8 cellular contexts compared by ENCODE assay signal in the genomic region with DNA sequence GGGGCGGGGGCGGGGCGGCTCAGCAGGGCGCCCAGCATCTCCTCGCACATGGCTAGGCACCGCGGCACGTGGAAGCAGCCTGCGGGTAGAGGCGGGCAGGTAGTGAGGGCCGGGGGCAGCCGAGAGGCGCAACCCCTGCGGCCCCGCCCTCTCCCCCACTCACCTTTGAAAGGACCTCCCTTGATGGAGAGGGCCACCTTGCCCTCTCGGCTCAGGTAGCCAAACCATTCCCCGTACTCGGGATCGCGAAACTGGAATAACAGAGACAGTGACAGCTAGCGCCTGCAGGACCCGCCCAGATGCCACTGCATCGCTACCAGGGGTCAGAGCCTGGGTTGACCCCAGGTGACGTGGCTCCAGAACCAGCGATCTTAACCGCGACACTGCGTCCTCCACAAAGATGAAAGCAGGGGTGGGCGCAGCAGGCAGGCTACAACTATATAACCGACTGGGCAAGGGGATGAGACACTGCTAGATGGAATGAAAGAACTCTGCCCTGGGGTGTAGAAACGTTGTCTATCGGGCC. TPM values are rescaled to one million over a fixed set of nuclear protein-coding genes. Genes with fewer than 3 reads are reported as not detected.
DNase-seq lines count a peak whose midpoint lies in the region; ATAC-seq and TF ChIP-seq lines count a peak whose summit lies in the region.

No MANE protein-coding gene starts in this region.

- no peak overlapping the region for H4K5ac ChIP-seq in mesendoderm (ENCODE audit: low read length)

- peak overlapping the region; percentile 82 to 93 for H3K4me3 ChIP-seq in ascending aorta
- no peak overlapping the region for H3K4me3 ChIP-seq in mesendoderm (ENCODE audit: low read length)

- no peaks in the 10 kb centered on the region for H3K9me3 ChIP-seq in ascending aorta

- H3K4me2 ChIP-seq in mesendoderm (ENCODE audit: low read length) = peak overlapping the region; percentile 20

- no peak overlapping the region for H3K9ac ChIP-seq in mesendoderm (ENCODE audit: low read length)

- H2BK120ac ChIP-seq in mesendoderm (ENCODE audit: low read depth, low read length) = no peak overlapping the region

- TF ChIP-seq CTCF in ascending aorta (IDR thresholded peaks at IDR 0.05) = no peak

- no peak overlapping the region for H3K4ac ChIP-seq in mesendoderm (ENCODE audit: low read depth, low read length)

- WGBS in mesendoderm (ENCODE audit: extremely low coverage, insufficient coverage, low lambda C conversion rate) = no CpG with 5 or more reads among the region's 32 CpGs

- H3K36me3 ChIP-seq in ascending aorta (peaks cover 18 to 19% of the 10 kb centered on the region in 2 donors), mesendoderm (ENCODE audit: control insufficient read depth, insufficient read depth, low read length) (no peaks in the 10 kb centered on the region)

- H3K4me1 ChIP-seq in ascending aorta = peaks cover 0 to 9% of the 10 kb centered on the region in 2 donors
- H3K4me1 ChIP-seq in mesendoderm (ENCODE audit: control insufficient read depth, low read depth, low read length) = no peaks in the 10 kb centered on the region

- H3K27ac ChIP-seq in ascending aorta = no peak overlapping the region
- H3K27ac ChIP-seq in mesendoderm (ENCODE audit: low read depth, low read length) = no peak overlapping the region

- no peak for DNase-seq in ascending aorta (ENCODE audit: low spot score in 2 of 2)
- DNase-seq in mesendoderm = peak; percentile 42
- DNase-seq in KG1 (lab: John Stamatoyannopoulos, UW) = no peak
- no peak for DNase-seq in MV-4-11 (lab: John Stamatoyannopoulos, UW)

- H2BK15ac ChIP-seq in mesendoderm (replicated peaks; ENCODE audit: low read depth) = no peak overlapping the region

- H2AK5ac ChIP-seq in mesendoderm (ENCODE audit: low read length) = no peak overlapping the region

- no peaks in the 10 kb centered on the region for H3K79me1 ChIP-seq in mesendoderm (ENCODE audit: low read length)

- peaks cover 10% of the 10 kb centered on the region for H3K79me2 ChIP-seq in mesendoderm (ENCODE audit: control insufficient read depth, insufficient read depth, low read length)

- ATAC-seq in GM18502 (IDR thresholded peaks at IDR 0.05; ENCODE audit: poor library complexity, unreplicated experiment) (peak; percentile 8), HG03045 (IDR thresholded peaks at IDR 0.05; ENCODE audit: unreplicated experiment) (peak; percentile 13), HG03095 (IDR thresholded peaks at IDR 0.05; ENCODE audit: unreplicated experiment) (no peak), GM19328 (IDR thresholded peaks at IDR 0.05; ENCODE audit: unreplicated experiment) (no peak)

- no peak overlapping the region for H3K23ac ChIP-seq in mesendoderm (ENCODE audit: low read length)

- no peak overlapping the region for H2BK5ac ChIP-seq in mesendoderm (ENCODE audit: low read length)

- no peak overlapping the region for H4K8ac ChIP-seq in mesendoderm (ENCODE audit: low read depth, low read length)

- H3K56ac ChIP-seq in mesendoderm (ENCODE audit: low read length) = peak overlapping the region; percentile 34

- H3K27me3 ChIP-seq in ascending aorta (no peaks in the 10 kb centered on the region), mesendoderm (ENCODE audit: insufficient read depth, low read length, poor library complexity) (no peaks in the 10 kb centered on the region)

- no peak overlapping the region for H3K18ac ChIP-seq in mesendoderm (ENCODE audit: low read length)

- intact Hi-C loops in ascending aorta (cut with DNase I) = no loop called here

RNA-seq across cellular contexts. Expression of gene NAA10, which starts 0.6 kb away (rescaled TPM):
- total RNA-seq in ascending aorta = 155 TPM
- 120 TPM for polyA plus RNA-seq in mesendoderm (2013, experiment 1 of 2)
- polyA plus RNA-seq in mesendoderm (2013, experiment 2 of 2) = 121 TPM

RNA-seq across cellular contexts. Expression of gene RENBP, which starts 9.1 kb away (rescaled TPM):
- 15.5 TPM for total RNA-seq in ascending aorta
- polyA plus RNA-seq in mesendoderm (2013, experiment 1 of 2) = 1.8 TPM
- polyA plus RNA-seq in mesendoderm (2013, experiment 2 of 2) = 1.7 TPM

RNA-seq across cellular contexts. Expression of gene ARHGAP4, which starts 9.3 kb away (rescaled TPM):
- 94.3 TPM for total RNA-seq in ascending aorta
- polyA plus RNA-seq in mesendoderm (2013, experiment 1 of 2) = 12.4 TPM
- 12.0 TPM for polyA plus RNA-seq in mesendoderm (2013, experiment 2 of 2)

RNA-seq across cellular contexts. Expression of gene AVPR2, which starts 30.9 kb away (rescaled TPM):
- total RNA-seq in ascending aorta = 4.8 TPM
- 0.03 TPM for polyA plus RNA-seq in mesendoderm (2013, experiment 1 of 2)
- polyA plus RNA-seq in mesendoderm (2013, experiment 2 of 2) = 0.03 TPM

RNA-seq across cellular contexts. Expression of gene HCFC1, which starts 36.2 kb away (rescaled TPM):
- 91.4 TPM for total RNA-seq in ascending aorta
- 76.6 TPM for polyA plus RNA-seq in mesendoderm (2013, experiment 1 of 2)
- polyA plus RNA-seq in mesendoderm (2013, experiment 2 of 2) = 74.0 TPM

Comparison
In these comparisons a context has a peak if more than half of its experiments do, and no peak if none do; other contexts are left out.
1. ATAC-seq: peak in GM18502 (single experiment) and HG03045 (single experiment); none in HG03095 (single experiment) and GM19328 (single experiment).